ENCODE assay signal across 7 cellular contexts in genomic region chr1:68340951-68341350, GRCh38.
"Had no signal": no experiment of that assay in that cellular context is flagged by ENCODE, and none has a peak within 500 bp of the region (broad histone marks: within the 10 kb centered on the region; RNA-seq: fewer than 3 reads in every experiment).

No MANE protein-coding gene starts in this region.

- FAIRE-seq: GM12878, GM12891, GM12892, GM18507, GM19239 had no signal

- DNase-seq: GDM1, GF-D8 had no signal

- H3K4me3 ChIP-seq: GM12878 had no signal

- ATAC-seq: GM12878 had no signal
